Comparison of ENCODE assay signal across 23 cellular contexts in genomic region chr14:100303925-100304324, GRCh38. TPM values are rescaled to one million over a fixed set of nuclear protein-coding genes. Genes with fewer than 3 reads are reported as not detected.
DNase-seq lines count a peak whose midpoint lies in the region; ATAC-seq, FAIRE-seq and TF ChIP-seq lines count a peak whose summit lies in the region.
"Had no signal": no experiment of that assay in that cellular context is flagged by ENCODE, and none has a peak within 500 bp of the region (broad histone marks: within the 10 kb centered on the region; RNA-seq: fewer than 3 reads in every experiment).

No MANE protein-coding gene starts in this region.

- no peaks in the 10 kb centered on the region for H3K79me2 ChIP-seq in GM12878 (ENCODE audit: control insufficient read depth, insufficient read depth, low read length)

- no peak for FAIRE-seq in GM12878 (lab: Jason Lieb, UNC)
- FAIRE-seq: colon, pancreas had no signal

- H3K4me3 ChIP-seq in GM12878 = no peak overlapping the region
- H3K4me3 ChIP-seq in vagina = no peak overlapping the region

- no peaks in the 10 kb centered on the region for H3K9me3 ChIP-seq in GM12878 (replicated peaks; ENCODE audit: control insufficient read depth, insufficient read depth, low read length)
- H3K9me3 ChIP-seq in vagina = no peaks in the 10 kb centered on the region
- H3K9me3 ChIP-seq: pancreas had no signal

- 64% methylated on average over 4 of the region's 4 CpGs for WGBS in GM12878 (ENCODE audit: insufficient coverage, insufficient replicate concordance, low lambda C conversion rate, missing lambda C conversion rate)

- H3K4me1 ChIP-seq in GM12878 (ENCODE audit: control insufficient read depth, insufficient read depth, low read length) = no peaks in the 10 kb centered on the region; the same call in 1 of the 2 replicates
- peaks cover 51% of the 10 kb centered on the region for H3K4me1 ChIP-seq in vagina

- peak; percentile 21 for DNase-seq in stimulated activated CD4-positive, alpha-beta T cell treated with anti-CD3 and anti-CD28 coated beads, Interleukin-15, amount 100 ng/mL, for 24 hours
- no peak for DNase-seq in stimulated activated CD4-positive, alpha-beta T cell treated with anti-CD3 and anti-CD28 coated beads, Interleukin-2, amount 100 ng/mL, for 48 hours
- DNase-seq in GM12878 (ENCODE audit: low read depth, low spot score) (no peak), vagina (ENCODE audit: extremely low spot score in 2 of 2) (no peak), GM19240 (ENCODE audit: insufficient read length, low spot score) (no peak), GM10266 (ENCODE audit: extremely low spot score) (no peak), RPMI8226 (no peak)
- DNase-seq: activated B cell treated with CpG ODN at 0.5 μM for 24 hours; activated CD8-positive, alpha-beta memory T cell treated with anti-CD3 and anti-CD28 coated beads, Interleukin-2, amount 10 ng/mL, durations not matched to agents 7 days and 5 days; activated gamma-delta T cell treated with Interleukin-2 at 50 U/mL for 16 hours; aorta; DMS153; MM.1S; NCI-H2029 treated with DMSO at 0.1 percent for 48 hours; NCI-H524 treated with DMSO at 0.1 percent for 48 hours; stimulated activated naive CD4-positive, alpha-beta T cell treated with Interleukin-2 at 50 U/mL for 16 hours; SW 1271 had no signal

- H3K36me3 ChIP-seq in GM12878 (ENCODE audit: control insufficient read depth in 2 of 2, insufficient read depth in 2 of 2, low read length in 1 of 2) (no peaks in the 10 kb centered on the region), vagina (no peaks in the 10 kb centered on the region)
- H3K36me3 ChIP-seq: pancreas had no signal

- TF ChIP-seq POLR2A in GM12878 (IDR thresholded peaks at IDR 0.05; ENCODE audit: low read depth, low read length) = no peak
- TF ChIP-seq POLR2A in vagina (IDR thresholded peaks at IDR 0.05) = no peak

- in situ Hi-C loops in GM12878 (cut with MboI) = loop anchor here (5.0 kb wide), 1 partner anchor 68 kb away; no protein-coding TSS in a partner anchor

- no peak for TF ChIP-seq EP300 in GM12878 (IDR thresholded peaks at IDR 0.05; ENCODE audit: borderline replicate concordance in 1 of 2, control insufficient read depth in 1 of 2, low read depth in 2 of 2, low read length in 2 of 2)

- TF ChIP-seq RAD21 in GM12878 (IDR thresholded peaks at IDR 0.05; ENCODE audit: insufficient read depth, low read depth, low read length) = no peak

- ATAC-seq in GM12878 = no peak
- ATAC-seq: activated CD8-positive, alpha-beta memory T cell treated with anti-CD3 and anti-CD28 coated beads, Interleukin-2, amount 10 ng/mL, durations not matched to agents 7 days and 5 days had no signal

- H3K27ac ChIP-seq in GM12878 (ENCODE audit: control insufficient read depth, insufficient read depth) = no peak overlapping the region
- H3K27ac ChIP-seq in layer of hippocampus (ENCODE audit: low read depth, low read length) = peak overlapping the region; percentile 30
- H3K27ac ChIP-seq in vagina = peak overlapping the region; percentile 37

- no peak overlapping the region for H2AFZ ChIP-seq in GM12878 (ENCODE audit: control insufficient read depth, low read depth, low read length)

- no TSS peak for BruUV-seq in GM12878 (replicated peaks; lab: Mats Ljungman, UMichigan)

- no peak overlapping the region for H3K9ac ChIP-seq in GM12878 (ENCODE audit: control insufficient read depth, insufficient read depth, low read length)

- RAD21 ChIA-PET in GM12878 (lab: Charles Lee; ENCODE audit: unreplicated experiment) = interaction anchor here (1.3 to 4.1 kb wide), 5 partner anchors 9 to 79 kb away, joined by 3 to 25 read pairs (median 5); a partner anchor contains a TSS

- POLR2A ChIA-PET in GM12878 (lab: Charles Lee) = interaction anchor here (1.1 kb wide), 1 partner anchor 71 kb away, joined by 5 read pairs; a partner anchor contains a TSS

- H3K27me3 ChIP-seq in GM12878 (replicated peaks in 1 of 2; ENCODE audit: control insufficient read depth in 2 of 2, insufficient read depth in 2 of 2, low read length in 1 of 2) (peaks cover 0 to 5% of the 10 kb centered on the region in 2 experiments; a peak in 1 of 4 replicates), layer of hippocampus (ENCODE audit: control insufficient read depth, insufficient read depth, low read length) (no peaks in the 10 kb centered on the region), vagina (no peaks in the 10 kb centered on the region)
- H3K27me3 ChIP-seq: pancreas had no signal

- CTCF ChIA-PET in GM12878 (lab: Yijun Ruan, JAX) = interaction anchor here (0.8 to 3.3 kb wide), 11 partner anchors 10 to 80 kb away, joined by 4 to 26 read pairs (median 9); partner anchors contain the start of gene WDR25

- intact Hi-C loops in GM12878 (cut with micrococcal nuclease; ENCODE audit: unreplicated experiment) (loop anchor here (1.0 to 5.0 kb wide), 2 partner anchors 73 to 338 kb away; no protein-coding TSS in a partner anchor), vagina (cut with DNase I) (no loop called here)

- H4K20me1 ChIP-seq in GM12878 (ENCODE audit: control insufficient read depth, insufficient read depth) = no peaks in the 10 kb centered on the region

- no peak overlapping the region for H3K4me2 ChIP-seq in GM12878 (ENCODE audit: control insufficient read depth, insufficient read depth)

- TF ChIP-seq CTCF in GM12878 (IDR thresholded peaks at IDR 0.05 in 2 of 3, conservative IDR thresholded peaks at IDR 0.05 in 1 of 3; ENCODE audit: control insufficient read depth in 2 of 3, extremely low read depth in 1 of 3, insufficient read depth in 1 of 3, low read depth in 3 of 3, low read length in 3 of 3) = no peak
- TF ChIP-seq CTCF in vagina (IDR thresholded peaks at IDR 0.05) = no peak
- TF ChIP-seq CTCF in GM10266 (IDR thresholded peaks at IDR 0.05; ENCODE audit: control insufficient read depth, insufficient read depth, low read depth, missing control alignments) = no peak

- SMC1A ChIA-PET in GM12878 (lab: Charles Lee; ENCODE audit: uncharacterized antibody, unreplicated experiment) = interaction anchor here (0.8 to 3.7 kb wide), 3 partner anchors 62 to 73 kb away, joined by 4 to 25 read pairs (median 18); partner anchors contain the start of gene WDR25

TF ChIP-seq in GM12878, 131 proteins besides CTCF, POLR2A, EP300 and RAD21 (continues in another document):
- TF ChIP-seq NBN (IDR thresholded peaks at IDR 0.05) = no peak
- peak in 1 of 2 experiments; percentile 21; a peak in 1 of 4 replicates for TF ChIP-seq BHLHE40 (IDR thresholded peaks at IDR 0.05; ENCODE audit: borderline replicate concordance in 1 of 2, low read depth in 2 of 2, low read length in 1 of 2)
- peak; percentile 57; the same call in 1 of the 2 replicates for TF ChIP-seq RAD51 (IDR thresholded peaks at IDR 0.05)
- TF ChIP-seq, protein P1, sequence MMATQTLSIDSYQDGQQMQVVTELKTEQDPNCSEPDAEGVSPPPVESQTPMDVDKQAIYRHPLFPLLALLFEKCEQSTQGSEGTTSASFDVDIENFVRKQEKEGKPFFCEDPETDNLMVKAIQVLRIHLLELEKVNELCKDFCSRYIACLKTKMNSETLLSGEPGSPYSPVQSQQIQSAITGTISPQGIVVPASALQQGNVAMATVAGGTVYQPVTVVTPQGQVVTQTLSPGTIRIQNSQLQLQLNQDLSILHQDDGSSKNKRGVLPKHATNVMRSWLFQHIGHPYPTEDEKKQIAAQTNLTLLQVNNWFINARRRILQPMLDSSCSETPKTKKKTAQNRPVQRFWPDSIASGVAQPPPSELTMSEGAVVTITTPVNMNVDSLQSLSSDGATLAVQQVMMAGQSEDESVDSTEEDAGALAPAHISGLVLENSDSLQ (IDR thresholded peaks at IDR 0.05) = peak; percentile 94
- TF ChIP-seq SP1 (IDR thresholded peaks at IDR 0.05; ENCODE audit: low read depth, low read length) = no peak

RNA-seq across cellular contexts. Expression of gene SLC25A29, which starts 2.3 kb away (rescaled TPM):
- 131 and 162 TPM in 2 replicates for total RNA-seq in GM12878 (2013; cell fraction: nucleolus; rRNA removed)
- total RNA-seq in GM12878 (2014; rRNA removed) = 10.3 and 12.1 TPM in 2 replicates
- total RNA-seq in GM12878 (2014; rRNA removed; fragmentation: Illumina TruSeq; extraction: Trizol) = 3.3 and 3.6 TPM in 2 replicates
- 11.6 and 12.3 TPM in 2 replicates for total RNA-seq in GM12878 (2021)
- polyA plus RNA-seq in GM12878 (2011; ENCODE audit: low read depth) = 2.8 TPM
- polyA plus RNA-seq in GM12878 (2011; rRNA removed) = 6.2 and 11.5 TPM in 2 replicates
- 12.2 and 21.9 TPM in 2 replicates for polyA plus RNA-seq in GM12878 (2011; cell fraction: cytosol; rRNA removed)
- 94.5 and 119 TPM in 2 replicates for polyA plus RNA-seq in GM12878 (2011; cell fraction: nucleus; rRNA removed)
- polyA plus RNA-seq in GM12878 (2012) = 8.5 and 9.8 TPM in 2 replicates
- polyA plus RNA-seq in GM12878 (2014; fragmentation: Illumina TruSeq; extraction: Trizol) = 2.0 and 3.4 TPM in 2 replicates
- polyA plus RNA-seq in GM12878 (2014; fragmentation: Nextera tagmentation; extraction: Ambion mirVana) = under 1 TPM in 1 of 2 experiments, not detected in 1; 0.42 TPM
- polyA plus RNA-seq in GM12878 (2014; rRNA removed) = 13.3 and 15.9 TPM in 2 replicates
- polyA plus RNA-seq in GM12878 (2016; fragmentation: Nextera tagmentation; extraction: Ambion mirVana) = 1 to 10 TPM; 4.0 TPM
- 1.6 and 5.5 TPM in 2 replicates for polyA minus RNA-seq in GM12878 (2011; rRNA and poly(A)+ RNA removed)
- 1.8 and 4.8 TPM in 2 replicates for polyA minus RNA-seq in GM12878 (2011; cell fraction: cytosol; rRNA and poly(A)+ RNA removed)
- 10.3 and 12.6 TPM in 2 replicates for polyA minus RNA-seq in GM12878 (2011; cell fraction: nucleus; rRNA and poly(A)+ RNA removed)
- total RNA-seq in vagina = 58.9 TPM

RNA-seq across cellular contexts. Expression of gene SLC25A47, which starts 19.2 kb away (rescaled TPM):
- total RNA-seq in GM12878 (2013; cell fraction: nucleolus; rRNA removed) = not detected in 2 replicates
- total RNA-seq in GM12878 (2014; rRNA removed) = not detected in 2 replicates
- total RNA-seq in GM12878 (2014; rRNA removed; fragmentation: Illumina TruSeq; extraction: Trizol) = not detected in 2 replicates
- total RNA-seq in GM12878 (2021) = not detected in 2 replicates
- not detected for polyA plus RNA-seq in GM12878 (2011; ENCODE audit: low read depth)
- not detected in 2 replicates for polyA plus RNA-seq in GM12878 (2011; rRNA removed)
- polyA plus RNA-seq in GM12878 (2011; cell fraction: cytosol; rRNA removed) = 0.03 TPM in 1 of 2 replicates, not detected in the other
- 0.09 TPM in 1 of 2 replicates, not detected in the other for polyA plus RNA-seq in GM12878 (2011; cell fraction: nucleus; rRNA removed)
- not detected in 2 replicates for polyA plus RNA-seq in GM12878 (2012)
- not detected in 2 replicates for polyA plus RNA-seq in GM12878 (2014; fragmentation: Illumina TruSeq; extraction: Trizol)
- not detected for polyA plus RNA-seq in GM12878 (2014; fragmentation: Nextera tagmentation; extraction: Ambion mirVana)
- polyA plus RNA-seq in GM12878 (2014; rRNA removed) = 0.14 TPM in 1 of 2 replicates, not detected in the other
- polyA plus RNA-seq in GM12878 (2016; fragmentation: Nextera tagmentation; extraction: Ambion mirVana) = not detected
- polyA minus RNA-seq in GM12878 (2011; rRNA and poly(A)+ RNA removed) = not detected in 2 replicates
- not detected in 2 replicates for polyA minus RNA-seq in GM12878 (2011; cell fraction: cytosol; rRNA and poly(A)+ RNA removed)
- polyA minus RNA-seq in GM12878 (2011; cell fraction: nucleus; rRNA and poly(A)+ RNA removed) = not detected in 2 replicates
- not detected for total RNA-seq in vagina
- total RNA-seq: activated B cell treated with CpG ODN at 0.5 μM for 24 hours; activated CD8-positive, alpha-beta memory T cell treated with anti-CD3 and anti-CD28 coated beads, Interleukin-2, amount 10 ng/mL, durations not matched to agents 7 days and 5 days; aorta; epithelial cell of proximal tubule; kidney epithelial cell; mesothelial cell of epicardium had no signal
- polyA plus RNA-seq: aorta had no signal
